Comparison of ENCODE assay signal across 15 cellular contexts in the genomic region with DNA sequence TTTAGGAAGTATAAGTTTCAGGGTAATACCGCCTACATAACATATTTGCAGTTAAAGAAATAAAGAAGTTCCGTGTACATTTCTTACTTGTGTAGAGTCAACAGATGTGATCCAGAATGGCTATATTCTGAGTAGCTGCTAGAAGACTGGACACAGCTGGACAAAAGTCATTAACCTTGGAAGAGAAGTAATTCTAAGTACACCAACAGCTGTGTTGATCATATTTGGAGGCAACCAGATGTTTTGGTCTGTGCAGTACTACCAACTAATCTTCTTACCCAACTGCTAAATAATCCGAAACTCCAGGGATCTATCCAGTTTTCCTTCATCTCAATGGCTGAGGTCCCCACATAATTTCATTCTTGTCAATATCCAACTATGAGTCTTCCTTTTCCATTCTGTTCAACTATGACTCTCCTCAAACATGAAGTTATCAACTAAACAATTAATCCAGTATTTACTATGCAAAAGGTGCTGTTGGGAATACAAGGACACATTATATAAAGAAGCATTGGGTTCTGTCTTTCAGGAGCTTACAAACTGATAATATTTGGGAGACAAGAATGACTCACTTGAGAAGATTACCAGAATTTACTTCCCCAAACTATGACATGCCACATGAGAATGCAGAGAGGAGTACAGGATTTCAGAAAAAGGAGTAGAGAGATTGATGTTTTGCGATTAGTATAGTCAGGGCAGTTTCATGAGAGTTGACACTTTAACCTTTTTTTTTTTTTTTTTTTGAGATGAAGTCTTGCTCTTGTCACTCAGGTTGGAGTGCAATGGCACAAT.
"Had no signal": no experiment of that assay in that cellular context is flagged by ENCODE, and none has a peak within 500 bp of the region (broad histone marks: within the 10 kb centered on the region; RNA-seq: fewer than 3 reads in every experiment).

No MANE protein-coding gene starts in this region.

- H3K4me1 ChIP-seq: gastrocnemius medialis, heart left ventricle, parathyroid adenoma, upper lobe of right lung had no signal

- DNase-seq: activated CD4-positive, CD25-positive, alpha-beta regulatory T cell treated with anti-CD3 and anti-CD28 coated beads, Interleukin-2, amount 50 U/mL, for 72 hours; activated naive CD4-positive, alpha-beta T cell treated with Interleukin-2 at 50 U/mL for 16 hours; activated naive CD8-positive, alpha-beta T cell treated with anti-CD3 and anti-CD28 coated beads, Interleukin-2, amount 50 U/mL, for 24 hours; activated T-cell treated with anti-CD3 and anti-CD28 coated beads for 4 hours; gastrocnemius medialis; heart left ventricle; left cardiac atrium; naive thymus-derived CD4-positive, alpha-beta T cell; upper lobe of right lung had no signal

- H3K36me3 ChIP-seq: esophagus muscularis mucosa, gastrocnemius medialis, heart left ventricle, thoracic aorta, upper lobe of right lung had no signal

- H3K27me3 ChIP-seq: esophagus muscularis mucosa, gastrocnemius medialis, upper lobe of right lung had no signal

- ATAC-seq: activated naive CD8-positive, alpha-beta T cell treated with anti-CD3 and anti-CD28 coated beads, Interleukin-2, amount 50 U/mL, for 24 hours; activated T-helper 17 cell treated with anti-CD3 and anti-CD28 coated beads, Interleukin-2, amount 50 U/mL, for 72 hours; gastrocnemius medialis; naive thymus-derived CD4-positive, alpha-beta T cell; stimulated activated effector memory CD8-positive, alpha-beta T cell treated with anti-CD3 and anti-CD28 coated beads, Interleukin-12 subunit alpha, Interleukin-12 subunit beta, amount 100 ng/mL, for 72 hours; upper lobe of right lung had no signal

- H3K9me3 ChIP-seq: esophagus muscularis mucosa, gastrocnemius medialis, heart left ventricle, thoracic aorta, upper lobe of right lung had no signal

- H3K4me3 ChIP-seq: esophagus muscularis mucosa, gastrocnemius medialis, heart left ventricle, lung, thoracic aorta, upper lobe of right lung had no signal

- H3K27ac ChIP-seq: gastrocnemius medialis, heart left ventricle, parathyroid adenoma, thoracic aorta, upper lobe of right lung had no signal
